Comparison of ENCODE assay signal across 8 cellular contexts in the genomic region with DNA sequence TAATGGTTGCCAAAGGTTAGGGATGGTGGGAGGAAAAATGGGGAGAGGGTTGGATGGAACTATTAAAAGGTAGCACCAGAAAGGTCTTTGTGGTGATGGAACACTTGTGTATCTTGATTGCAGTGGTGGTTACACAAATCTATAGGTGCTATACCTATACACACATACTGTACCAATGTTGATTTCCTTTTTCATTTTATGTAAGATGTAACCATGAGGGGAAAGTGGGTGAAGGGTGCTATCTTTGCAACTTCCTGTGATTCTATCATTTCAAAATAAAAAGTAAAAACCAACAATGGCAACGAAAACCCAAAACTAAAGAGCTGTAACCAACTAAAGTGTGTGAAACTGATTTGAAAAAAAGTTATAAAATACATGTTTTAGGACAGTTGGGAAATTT. TPM values are rescaled to one million over a fixed set of nuclear protein-coding genes. Genes with fewer than 3 reads are reported as not detected.
DNase-seq lines count a peak whose midpoint lies in the region; ATAC-seq and TF ChIP-seq lines count a peak whose summit lies in the region.

No MANE protein-coding gene starts in this region.

- H2AFZ ChIP-seq in OCI-LY3 (ENCODE audit: low read depth, low read length) (peak overlapping the region; percentile 80), neuron (ENCODE audit: low read depth, low read length) (no peak overlapping the region)

- no peak for TF ChIP-seq CTCF in OCI-LY3 (IDR thresholded peaks at IDR 0.05; ENCODE audit: low read depth, low read length)

- H3K27me3 ChIP-seq in OCI-LY3 (ENCODE audit: low read depth, low read length) = no peaks in the 10 kb centered on the region
- no peaks in the 10 kb centered on the region for H3K27me3 ChIP-seq in neuron (ENCODE audit: insufficient read depth, low read length)

- CTCF ChIA-PET in activated CD4-positive, alpha-beta T cell treated with anti-CD3 and anti-CD28 coated beads for 36 hours (lab: Charles Lee) = interaction anchor here (0.8 kb wide), 1 partner anchor 428 kb away, joined by 3 read pairs; no protein-coding TSS in a partner anchor

- H3K9me3 ChIP-seq in OCI-LY3 (ENCODE audit: insufficient read depth, low read length) (peaks cover 13% of the 10 kb centered on the region), neuron (ENCODE audit: low read length) (peaks cover 10% of the 10 kb centered on the region)

- peak overlapping the region; percentile 42 for H3K27ac ChIP-seq in OCI-LY3 (ENCODE audit: low read length)

- H3K4me1 Mint-ChIP-seq in activated CD4-positive, alpha-beta T cell treated with anti-CD3 and anti-CD28 coated beads for 36 hours = peaks cover 8% of the 10 kb centered on the region
- peaks cover 16% of the 10 kb centered on the region for H3K4me1 Mint-ChIP-seq in central memory CD8-positive, alpha-beta T cell

- H3K9ac ChIP-seq in OCI-LY3 (ENCODE audit: low read length) = peak overlapping the region; percentile 84

- POLR2A ChIA-PET in activated CD4-positive, alpha-beta T cell treated with anti-CD3 and anti-CD28 coated beads for 36 hours (lab: Charles Lee) = no interaction called here

- H3K27me3 Mint-ChIP-seq in activated CD4-positive, alpha-beta T cell treated with anti-CD3 and anti-CD28 coated beads for 36 hours = no peaks in the 10 kb centered on the region
- H3K27me3 Mint-ChIP-seq in central memory CD8-positive, alpha-beta T cell = no peaks in the 10 kb centered on the region

- peaks cover 28% of the 10 kb centered on the region for H3K4me1 ChIP-seq in OCI-LY3 (ENCODE audit: low read length)
- H3K4me1 ChIP-seq in neuron (ENCODE audit: insufficient read depth, low read length) = peaks cover 6% of the 10 kb centered on the region

- peak overlapping the region; percentile 76 for H3K4me3 Mint-ChIP-seq in activated CD4-positive, alpha-beta T cell treated with anti-CD3 and anti-CD28 coated beads for 36 hours
- H3K4me3 Mint-ChIP-seq in central memory CD8-positive, alpha-beta T cell = peak overlapping the region; percentile 76

- ATAC-seq in activated CD4-positive, alpha-beta T cell treated with anti-CD3 and anti-CD28 coated beads for 36 hours = no peak
- ATAC-seq in central memory CD8-positive, alpha-beta T cell (replicated peaks; ENCODE audit: extremely low read depth, poor library complexity, severe bottlenecking) = no peak

- H3K4me3 ChIP-seq in OCI-LY3 (ENCODE audit: low read length) = peak overlapping the region; percentile 92
- H3K4me3 ChIP-seq in neuron (ENCODE audit: low read length) = peak overlapping the region; percentile 87

- H3K36me3 ChIP-seq in OCI-LY3 (replicated peaks; ENCODE audit: low read depth, low read length) (peaks cover 44% of the 10 kb centered on the region), neuron (ENCODE audit: insufficient read depth, low read length) (peaks cover 43% of the 10 kb centered on the region)

- peaks cover 26% of the 10 kb centered on the region for H3K79me2 ChIP-seq in OCI-LY3 (ENCODE audit: low read length)

- peak overlapping the region; percentile 70 for H3K4me2 ChIP-seq in OCI-LY3 (ENCODE audit: low read length)

- H3K36me3 Mint-ChIP-seq in activated CD4-positive, alpha-beta T cell treated with anti-CD3 and anti-CD28 coated beads for 36 hours (ENCODE audit: low read depth) = peaks cover 49% of the 10 kb centered on the region
- peaks cover 9% of the 10 kb centered on the region for H3K36me3 Mint-ChIP-seq in central memory CD8-positive, alpha-beta T cell (ENCODE audit: insufficient read depth)

- no peaks in the 10 kb centered on the region for H4K20me1 ChIP-seq in OCI-LY3 (ENCODE audit: insufficient read depth, low read length)

- H3K9me3 Mint-ChIP-seq in activated CD4-positive, alpha-beta T cell treated with anti-CD3 and anti-CD28 coated beads for 36 hours (ENCODE audit: low read depth) = peaks cover 33% of the 10 kb centered on the region
- H3K9me3 Mint-ChIP-seq in central memory CD8-positive, alpha-beta T cell = no peaks in the 10 kb centered on the region

- intact Hi-C loops in activated CD4-positive, alpha-beta T cell treated with anti-CD3 and anti-CD28 coated beads for 36 hours (cut with DNase I, micrococcal nuclease) = loop anchor here (1.0 to 5.0 kb wide), 3 partner anchors 22 to 40 kb away; partner anchors contain the start of gene ZNF197 (in 2 of the 2)

- no peak for DNase-seq in activated CD4-positive, alpha-beta T cell treated with anti-CD3 and anti-CD28 coated beads for 36 hours
- DNase-seq in activated CD4-positive, alpha-beta T cell treated with anti-CD3 and anti-CD28 coated beads, Interleukin-2, amount 50 U/mL, for 4 hours = no peak
- DNase-seq in central memory CD8-positive, alpha-beta T cell (ENCODE audit: low spot score in 2 of 2) = no peak
- DNase-seq in NCI-H1105 treated with DMSO at 0.1 percent for 48 hours (lab: John Stamatoyannopoulos, UW) (no peak), T-helper 9 cell (no peak)
- no peak for DNase-seq in stimulated activated CD4-positive, alpha-beta T cell treated with anti-CD3 and anti-CD28 coated beads, Interleukin-2, amount 100 ng/mL, for 24 hours

- no peak overlapping the region for H3K27ac Mint-ChIP-seq in activated CD4-positive, alpha-beta T cell treated with anti-CD3 and anti-CD28 coated beads for 36 hours
- H3K27ac Mint-ChIP-seq in central memory CD8-positive, alpha-beta T cell (ENCODE audit: low read depth) = peak overlapping the region; percentile 65

RNA-seq across cellular contexts. Expression of gene ZNF35, which starts 0.8 kb away (rescaled TPM):
- 1 to 10 TPM; 2.0 to 2.7 TPM for total RNA-seq in activated CD4-positive, alpha-beta T cell treated with anti-CD3 and anti-CD28 coated beads for 36 hours

RNA-seq across cellular contexts. Expression of gene ZNF197, which starts 22.9 kb away (rescaled TPM):
- 10 to 100 TPM; 10.9 to 11.6 TPM for total RNA-seq in activated CD4-positive, alpha-beta T cell treated with anti-CD3 and anti-CD28 coated beads for 36 hours
